In genomic region chr12:48956279-48957140, GRCh38 we compare ENCODE assay signal across 8 cellular contexts. TPM values are rescaled to one million over a fixed set of nuclear protein-coding genes. Genes with fewer than 3 reads are reported as not detected.
DNase-seq lines count a peak whose midpoint lies in the region; ATAC-seq, FAIRE-seq and TF ChIP-seq lines count a peak whose summit lies in the region.

No MANE protein-coding gene starts in this region.

- BruUV-seq in OCI-LY7 (replicated peaks; lab: Mats Ljungman, UMichigan), result no TSS peak
- no TSS peak for BruUV-seq in K562 (replicated peaks; lab: Mats Ljungman, UMichigan)

- 0% methylated on average over 23 of the region's 29 CpGs for WGBS in K562 (ENCODE audit: insufficient coverage, low coverage, missing lambda C conversion rate)

- POLR2A ChIA-PET in OCI-LY7 (lab: Charles Lee), result interaction anchor here (0.6 to 2.7 kb wide), 6 partner anchors 12 to 91 kb away, joined by 3 to 14 read pairs (median 4); partner anchors contain the start of genes FKBP11 and PRKAG1
- POLR2A ChIA-PET in K562 (lab: Yijun Ruan, JAX), result interaction anchor here (1.2 kb wide), 1 partner anchor 104 kb away, joined by 4 read pairs; the partner anchor contains the start of gene DDX23

- no peak for TF ChIP-seq CTCF in AG10803 (conservative IDR thresholded peaks at IDR 0.05; ENCODE audit: low read length)
- TF ChIP-seq CTCF in GM12875 (IDR thresholded peaks at IDR 0.05; ENCODE audit: borderline replicate concordance, insufficient read depth, low read depth, low read length), result peak; percentile 12; the same call in 1 of the 2 replicates
- TF ChIP-seq CTCF in OCI-LY7 (conservative IDR thresholded peaks at IDR 0.05; ENCODE audit: low read length), result peak; percentile 59
- peak in 2 of 3 experiments; percentile 1 to 58; a peak in 2 of 6 replicates for TF ChIP-seq CTCF in K562 (IDR thresholded peaks at IDR 0.05 in 2 of 3, conservative IDR thresholded peaks at IDR 0.05 in 1 of 3; ENCODE audit: insufficient read depth in 2 of 3, low read depth in 1 of 3, low read length in 3 of 3)
- peak; percentile 36 for TF ChIP-seq CTCF in progenitor cell of endocrine pancreas (IDR thresholded peaks at IDR 0.05; ENCODE audit: unreplicated experiment)

- H3K27me3 ChIP-seq in K562 (ENCODE audit: control insufficient read depth in 2 of 2, insufficient read depth in 2 of 2, low read length in 2 of 2), result no peaks in the 10 kb centered on the region

- peaks cover 4% of the 10 kb centered on the region for H3K9me1 ChIP-seq in K562 (ENCODE audit: control insufficient read depth, insufficient read depth, low read length)

- no peak for TF ChIP-seq EP300 in K562 (IDR thresholded peaks at IDR 0.05; ENCODE audit: low read length)

- H3K36me3 ChIP-seq in OCI-LY7 (ENCODE audit: insufficient read depth, low read length), result peaks cover 38% of the 10 kb centered on the region
- peaks cover 39% of the 10 kb centered on the region for H3K36me3 ChIP-seq in K562 (ENCODE audit: control insufficient read depth, insufficient read depth, low read length)

- peaks cover 20% of the 10 kb centered on the region for H3K4me1 Mint-ChIP-seq in progenitor cell of endocrine pancreas (ENCODE audit: low read depth)

- CTCF ChIA-PET in OCI-LY7 (lab: Charles Lee; ENCODE audit: unreplicated experiment) (interaction anchor here (0.6 to 1.1 kb wide), 8 partner anchors 18 to 528 kb away, joined by 3 to 15 read pairs (median 4); no protein-coding TSS in a partner anchor), K562 (lab: Yijun Ruan, JAX; ENCODE audit: low intra/inter-chr PET ratio) (interaction anchor here (0.6 kb wide), 2 partner anchors 204 to 973 kb away, joined by 3 read pairs; no protein-coding TSS in a partner anchor)

- peaks cover 5% of the 10 kb centered on the region for H3K27me3 Mint-ChIP-seq in progenitor cell of endocrine pancreas

- no peaks in the 10 kb centered on the region for H3K9me2 ChIP-seq in OCI-LY7 (ENCODE audit: insufficient read depth, low read length)

- no peak for TF ChIP-seq RAD21 in K562 (CRISPR knock-in tag; conservative IDR thresholded peaks at IDR 0.05 in 1 of 2, IDR thresholded peaks at IDR 0.05 in 1 of 2)

- H2AFZ ChIP-seq in OCI-LY7 (ENCODE audit: low read length) (peak overlapping the region; percentile 90; the same call in 1 of the 2 replicates), K562 (ENCODE audit: low read depth, low read length) (peak overlapping the region; percentile 81)

- H3K27ac ChIP-seq in OCI-LY7 (ENCODE audit: low read depth, low read length, poor library complexity, severe bottlenecking), result peak overlapping the region; percentile 36
- H3K27ac ChIP-seq in K562 (ENCODE audit: extremely low read depth, low read depth, low read length), result peak overlapping the region; percentile 71

- peaks cover 6% of the 10 kb centered on the region; the same call in 1 of the 2 replicates for H4K20me1 ChIP-seq in OCI-LY7 (ENCODE audit: insufficient read depth, low read length)
- peaks cover 6% of the 10 kb centered on the region; the same call in 1 of the 2 replicates for H4K20me1 ChIP-seq in K562 (replicated peaks; ENCODE audit: control insufficient read depth, insufficient read depth, low read length)

- peak overlapping the region; percentile 94 for H3K4me3 ChIP-seq in AG10803 (ENCODE audit: low read length)
- H3K4me3 ChIP-seq in GM12875 (ENCODE audit: low read depth, low read length), result peak overlapping the region; percentile 98
- H3K4me3 ChIP-seq in OCI-LY7 (ENCODE audit: low read depth, low read length, poor library complexity, severe bottlenecking), result peak overlapping the region; percentile 75
- peak overlapping the region; percentile 89 for H3K4me3 ChIP-seq in K562

- intact Hi-C loops in OCI-LY7 (cut with micrococcal nuclease; ENCODE audit: unreplicated experiment), result loop anchor here (2.0 kb wide), 1 partner anchor 32 kb away; the partner anchor contains the start of gene FKBP11
- intact Hi-C loops in K562 (cut with micrococcal nuclease), result no loop called here

- H3K9me3 Mint-ChIP-seq in progenitor cell of endocrine pancreas (ENCODE audit: low read depth), result no peaks in the 10 kb centered on the region

- ATAC-seq in K562 (peak; percentile 82), HG02588 (IDR thresholded peaks at IDR 0.05; ENCODE audit: unreplicated experiment) (no peak)

- H3K4me2 ChIP-seq in OCI-LY7 (ENCODE audit: low read length) (peak overlapping the region; percentile 75), K562 (ENCODE audit: insufficient read depth, low read length) (peak overlapping the region; percentile 89)

- H3K36me3 Mint-ChIP-seq in progenitor cell of endocrine pancreas (ENCODE audit: insufficient read depth), result peaks cover 7% of the 10 kb centered on the region

- peaks cover 31% of the 10 kb centered on the region for H3K4me1 ChIP-seq in OCI-LY7 (ENCODE audit: insufficient read depth, low read length, poor library complexity, severe bottlenecking)
- H3K4me1 ChIP-seq in K562 (replicated peaks in 1 of 2; ENCODE audit: control insufficient read depth in 2 of 2, insufficient read depth in 2 of 2, low read length in 2 of 2), result peaks cover 9 to 21% of the 10 kb centered on the region in 2 experiments; a peak in 4 of 5 replicates

- peak overlapping the region; percentile 96 for H3K4me3 Mint-ChIP-seq in progenitor cell of endocrine pancreas (ENCODE audit: low read depth)

- H3K79me2 ChIP-seq in OCI-LY7 (ENCODE audit: insufficient read depth, low read depth, low read length) (peaks cover 40% of the 10 kb centered on the region), K562 (ENCODE audit: control insufficient read depth, insufficient read depth, low read length) (peaks cover 55% of the 10 kb centered on the region)

- H3K27ac Mint-ChIP-seq in progenitor cell of endocrine pancreas, result peak overlapping the region; percentile 96

- H3K9ac ChIP-seq in K562 (ENCODE audit: insufficient read depth in 1 of 2, low read depth in 2 of 2, low read length in 2 of 2), result peak overlapping the region; percentile 69 to 91

- TF ChIP-seq POLR2A in K562 (conservative IDR thresholded peaks at IDR 0.05), result no peak

- DNase-seq in AG10803 (ENCODE audit: low read depth) (peak; percentile 93), HuH-7.5 (ENCODE audit: low spot score) (peak; percentile 39), OCI-LY7 (ENCODE audit: low spot score) (peak; percentile 48), K562 (ENCODE audit: extremely low read depth in 1 of 4, low spot score in 3 of 4) (peak; percentile 87 to 94 (median 90)), hippocampal formation (lab: John Stamatoyannopoulos, UW) (peak; percentile 57 to 81), progenitor cell of endocrine pancreas (ENCODE audit: low spot score, unreplicated experiment) (no peak)

- H3K9me3 ChIP-seq in OCI-LY7 (ENCODE audit: low read length), result no peaks in the 10 kb centered on the region
- no peaks in the 10 kb centered on the region for H3K9me3 ChIP-seq in K562 (replicated peaks; ENCODE audit: control insufficient read depth, insufficient read depth, low read depth, low read length)

- peak; percentile 97 for FAIRE-seq in K562 (lab: Jason Lieb, UNC)

- in situ Hi-C loops in K562 (cut with MboI), result no loop called here

RNA-seq across cellular contexts. Expression of gene ARF3, which starts 0.8 kb away (rescaled TPM):
- 41.2 and 42.9 TPM in 2 replicates for total RNA-seq in OCI-LY7 (2014; rRNA removed; shearing (Covaris generic))
- total RNA-seq in OCI-LY7 (2022) (106 and 133 TPM in 2 replicates), K562 (2014; rRNA removed) (45.8 and 62.4 TPM in 2 replicates), K562 (2014; rRNA removed; fragmentation: Illumina TruSeq; extraction: Trizol) (53.7 and 56.2 TPM in 2 replicates), K562 (2015; rRNA removed; fragmentation: Illumina TruSeq; extraction: Trizol) (64.4 and 64.9 TPM in 2 replicates), K562 (2021) (130 and 132 TPM in 2 replicates), progenitor cell of endocrine pancreas (135 and 149 TPM in 2 replicates)
- total RNA-seq in K562 (2011; cell fraction: chromatin; rRNA removed; ENCODE audit: low replicate concordance), result 131 and 142 TPM in 2 replicates
- total RNA-seq in K562 (2011; cell fraction: nucleolus; rRNA removed), result 50.7 and 57.0 TPM in 2 replicates
- 82.6 and 115 TPM in 2 replicates for total RNA-seq in K562 (2011; cell fraction: nucleoplasm; rRNA removed)
- polyA plus RNA-seq in K562 (2011; rRNA removed) (126 and 170 TPM in 2 replicates), K562 (2014; fragmentation: Illumina TruSeq; extraction: Trizol) (85.5 and 90.9 TPM in 2 replicates), K562 (2014; fragmentation: Nextera tagmentation; extraction: Ambion mirVana) (1 to 10 TPM; 5.9 to 7.4 TPM), K562 (2014; rRNA removed) (68.6 and 76.7 TPM in 2 replicates)
- 111 and 156 TPM in 2 replicates for polyA plus RNA-seq in K562 (2011; cell fraction: cytosol; rRNA removed)
- polyA plus RNA-seq in K562 (2011; cell fraction: nucleus; rRNA removed), result 78.0 and 79.8 TPM in 2 replicates
- 85.5 and 106 TPM in 2 replicates for polyA plus RNA-seq in K562 (2012)
- polyA minus RNA-seq in K562 (2011; rRNA and poly(A)+ RNA removed), result 136 and 155 TPM in 2 replicates
- polyA minus RNA-seq in K562 (2011; cell fraction: cytosol; rRNA and poly(A)+ RNA removed), result 46.3 and 59.6 TPM in 2 replicates
- polyA minus RNA-seq in K562 (2011; cell fraction: nucleus; rRNA and poly(A)+ RNA removed), result 21.4 and 33.9 TPM in 2 replicates

RNA-seq across cellular contexts. Expression of gene WNT10B, which starts 15.0 kb away (rescaled TPM):
- not detected in 2 replicates for total RNA-seq in OCI-LY7 (2014; rRNA removed; shearing (Covaris generic))
- total RNA-seq in OCI-LY7 (2022) (not detected in 2 replicates), K562 (2014; rRNA removed) (2.1 and 2.4 TPM in 2 replicates), K562 (2014; rRNA removed; fragmentation: Illumina TruSeq; extraction: Trizol) (1.2 and 1.3 TPM in 2 replicates), K562 (2015; rRNA removed; fragmentation: Illumina TruSeq; extraction: Trizol) (0.53 and 0.69 TPM in 2 replicates), K562 (2021) (2.4 and 2.6 TPM in 2 replicates), progenitor cell of endocrine pancreas (0.17 TPM in 1 of 2 replicates, not detected in the other)
- 2.0 and 6.4 TPM in 2 replicates for total RNA-seq in K562 (2011; cell fraction: chromatin; rRNA removed; ENCODE audit: low replicate concordance)
- 4.9 and 7.2 TPM in 2 replicates for total RNA-seq in K562 (2011; cell fraction: nucleolus; rRNA removed)
- 5.2 and 7.3 TPM in 2 replicates for total RNA-seq in K562 (2011; cell fraction: nucleoplasm; rRNA removed)
- polyA plus RNA-seq in K562 (2011; rRNA removed) (1.8 and 2.2 TPM in 2 replicates), K562 (2014; fragmentation: Illumina TruSeq; extraction: Trizol) (1.8 and 1.9 TPM in 2 replicates), K562 (2014; fragmentation: Nextera tagmentation; extraction: Ambion mirVana) (under 1 TPM; 0.25 to 0.31 TPM), K562 (2014; rRNA removed) (0.91 and 2.3 TPM in 2 replicates)
- 1.6 and 4.7 TPM in 2 replicates for polyA plus RNA-seq in K562 (2011; cell fraction: cytosol; rRNA removed)
- 2.0 and 3.0 TPM in 2 replicates for polyA plus RNA-seq in K562 (2011; cell fraction: nucleus; rRNA removed)
- polyA plus RNA-seq in K562 (2012), result 0.69 and 1.0 TPM in 2 replicates
- polyA minus RNA-seq in K562 (2011; rRNA and poly(A)+ RNA removed), result 1.0 and 1.4 TPM in 2 replicates
- polyA minus RNA-seq in K562 (2011; cell fraction: cytosol; rRNA and poly(A)+ RNA removed), result 1.2 and 2.3 TPM in 2 replicates
- polyA minus RNA-seq in K562 (2011; cell fraction: nucleus; rRNA and poly(A)+ RNA removed), result 2.0 and 2.6 TPM in 2 replicates

RNA-seq across cellular contexts. Expression of gene WNT1, which starts 21.6 kb away (rescaled TPM):
- total RNA-seq in OCI-LY7 (2014; rRNA removed; shearing (Covaris generic)), result not detected in 2 replicates
- total RNA-seq in OCI-LY7 (2022) (not detected in 2 replicates), K562 (2014; rRNA removed) (not detected in 2 replicates), K562 (2014; rRNA removed; fragmentation: Illumina TruSeq; extraction: Trizol) (not detected in 2 replicates), K562 (2015; rRNA removed; fragmentation: Illumina TruSeq; extraction: Trizol) (not detected in 2 replicates), K562 (2021) (not detected in 2 replicates), progenitor cell of endocrine pancreas (not detected in 2 replicates)
- total RNA-seq in K562 (2011; cell fraction: chromatin; rRNA removed; ENCODE audit: low replicate concordance), result not detected in 2 replicates
- not detected in 2 replicates for total RNA-seq in K562 (2011; cell fraction: nucleolus; rRNA removed)
- total RNA-seq in K562 (2011; cell fraction: nucleoplasm; rRNA removed), result not detected in 2 replicates
- polyA plus RNA-seq in K562 (2011; rRNA removed) (not detected in 2 replicates), K562 (2014; fragmentation: Illumina TruSeq; extraction: Trizol) (not detected in 2 replicates), K562 (2014; fragmentation: Nextera tagmentation; extraction: Ambion mirVana) (not detected), K562 (2014; rRNA removed) (0.38 TPM in 1 of 2 replicates, not detected in the other)
- polyA plus RNA-seq in K562 (2011; cell fraction: cytosol; rRNA removed), result not detected in 2 replicates
- not detected in 2 replicates for polyA plus RNA-seq in K562 (2011; cell fraction: nucleus; rRNA removed)
- polyA plus RNA-seq in K562 (2012), result not detected in 2 replicates
- polyA minus RNA-seq in K562 (2011; rRNA and poly(A)+ RNA removed), result not detected in 2 replicates
- not detected in 2 replicates for polyA minus RNA-seq in K562 (2011; cell fraction: cytosol; rRNA and poly(A)+ RNA removed)
- polyA minus RNA-seq in K562 (2011; cell fraction: nucleus; rRNA and poly(A)+ RNA removed), result not detected in 2 replicates

RNA-seq across cellular contexts. Expression of gene FKBP11, which starts 31.2 kb away (rescaled TPM):
- total RNA-seq in OCI-LY7 (2014; rRNA removed; shearing (Covaris generic)), result 18.7 TPM in 2 replicates
- total RNA-seq in OCI-LY7 (2022) (60.4 and 66.2 TPM in 2 replicates), K562 (2014; rRNA removed) (2.3 TPM in 2 replicates), K562 (2014; rRNA removed; fragmentation: Illumina TruSeq; extraction: Trizol) (5.4 and 6.6 TPM in 2 replicates), K562 (2015; rRNA removed; fragmentation: Illumina TruSeq; extraction: Trizol) (5.8 TPM in 2 replicates), K562 (2021) (6.8 and 7.4 TPM in 2 replicates), progenitor cell of endocrine pancreas (21.9 and 22.5 TPM in 2 replicates)
- 49.5 and 66.4 TPM in 2 replicates for total RNA-seq in K562 (2011; cell fraction: chromatin; rRNA removed; ENCODE audit: low replicate concordance)
- total RNA-seq in K562 (2011; cell fraction: nucleolus; rRNA removed), result 31.7 and 34.0 TPM in 2 replicates
- 46.3 and 64.2 TPM in 2 replicates for total RNA-seq in K562 (2011; cell fraction: nucleoplasm; rRNA removed)
- polyA plus RNA-seq in K562 (2011; rRNA removed) (7.8 and 9.1 TPM in 2 replicates), K562 (2014; fragmentation: Illumina TruSeq; extraction: Trizol) (5.3 and 5.6 TPM in 2 replicates), K562 (2014; fragmentation: Nextera tagmentation; extraction: Ambion mirVana) (1 to 10 TPM; 1.6 to 3.3 TPM), K562 (2014; rRNA removed) (7.4 and 8.2 TPM in 2 replicates)
- 4.4 and 4.5 TPM in 2 replicates for polyA plus RNA-seq in K562 (2011; cell fraction: cytosol; rRNA removed)
- 24.8 and 36.7 TPM in 2 replicates for polyA plus RNA-seq in K562 (2011; cell fraction: nucleus; rRNA removed)
- polyA plus RNA-seq in K562 (2012), result 5.0 and 5.9 TPM in 2 replicates
- polyA minus RNA-seq in K562 (2011; rRNA and poly(A)+ RNA removed), result 7.7 and 7.9 TPM in 2 replicates
- 4.7 and 5.7 TPM in 2 replicates for polyA minus RNA-seq in K562 (2011; cell fraction: cytosol; rRNA and poly(A)+ RNA removed)
- polyA minus RNA-seq in K562 (2011; cell fraction: nucleus; rRNA and poly(A)+ RNA removed), result 8.1 and 10.2 TPM in 2 replicates

RNA-seq across cellular contexts. Expression of gene DDN, which starts 42.7 kb away (rescaled TPM):
- 0.13 and 0.23 TPM in 2 replicates for total RNA-seq in OCI-LY7 (2014; rRNA removed; shearing (Covaris generic))
- total RNA-seq in OCI-LY7 (2022), result 0.18 TPM in 1 of 2 replicates, not detected in the other
- 1.2 and 2.3 TPM in 2 replicates for total RNA-seq in K562 (2011; cell fraction: chromatin; rRNA removed; ENCODE audit: low replicate concordance)
- total RNA-seq in K562 (2011; cell fraction: nucleolus; rRNA removed), result 1.7 TPM in 2 replicates
- total RNA-seq in K562 (2011; cell fraction: nucleoplasm; rRNA removed), result 0.92 and 1.0 TPM in 2 replicates
- total RNA-seq in K562 (2014; rRNA removed), result 2.5 and 3.6 TPM in 2 replicates
- 0.99 and 1.4 TPM in 2 replicates for total RNA-seq in K562 (2014; rRNA removed; fragmentation: Illumina TruSeq; extraction: Trizol)
- 2.3 and 2.5 TPM in 2 replicates for total RNA-seq in K562 (2015; rRNA removed; fragmentation: Illumina TruSeq; extraction: Trizol)
- 3.4 and 3.6 TPM in 2 replicates for total RNA-seq in K562 (2021)
- 0.31 and 0.42 TPM in 2 replicates for polyA plus RNA-seq in K562 (2011; rRNA removed)
- polyA plus RNA-seq in K562 (2011; cell fraction: cytosol; rRNA removed), result 0.31 and 0.69 TPM in 2 replicates
- polyA plus RNA-seq in K562 (2011; cell fraction: nucleus; rRNA removed), result 0.53 and 1.2 TPM in 2 replicates
- 0.55 and 1.8 TPM in 2 replicates for polyA plus RNA-seq in K562 (2012)
- 1.6 and 1.9 TPM in 2 replicates for polyA plus RNA-seq in K562 (2014; fragmentation: Illumina TruSeq; extraction: Trizol)
- polyA plus RNA-seq in K562 (2014; fragmentation: Nextera tagmentation; extraction: Ambion mirVana), result under 1 TPM; 0.03 to 0.13 TPM
- polyA plus RNA-seq in K562 (2014; rRNA removed), result 2.2 and 2.4 TPM in 2 replicates
- polyA minus RNA-seq in K562 (2011; rRNA and poly(A)+ RNA removed), result 0.24 and 0.70 TPM in 2 replicates
- polyA minus RNA-seq in K562 (2011; cell fraction: cytosol; rRNA and poly(A)+ RNA removed), result 0.64 and 0.76 TPM in 2 replicates
- 0.56 and 0.81 TPM in 2 replicates for polyA minus RNA-seq in K562 (2011; cell fraction: nucleus; rRNA and poly(A)+ RNA removed)
- 0.40 and 0.57 TPM in 2 replicates for total RNA-seq in progenitor cell of endocrine pancreas
